Comparison of ENCODE assay signal across 8 cellular contexts in the genomic region with DNA sequence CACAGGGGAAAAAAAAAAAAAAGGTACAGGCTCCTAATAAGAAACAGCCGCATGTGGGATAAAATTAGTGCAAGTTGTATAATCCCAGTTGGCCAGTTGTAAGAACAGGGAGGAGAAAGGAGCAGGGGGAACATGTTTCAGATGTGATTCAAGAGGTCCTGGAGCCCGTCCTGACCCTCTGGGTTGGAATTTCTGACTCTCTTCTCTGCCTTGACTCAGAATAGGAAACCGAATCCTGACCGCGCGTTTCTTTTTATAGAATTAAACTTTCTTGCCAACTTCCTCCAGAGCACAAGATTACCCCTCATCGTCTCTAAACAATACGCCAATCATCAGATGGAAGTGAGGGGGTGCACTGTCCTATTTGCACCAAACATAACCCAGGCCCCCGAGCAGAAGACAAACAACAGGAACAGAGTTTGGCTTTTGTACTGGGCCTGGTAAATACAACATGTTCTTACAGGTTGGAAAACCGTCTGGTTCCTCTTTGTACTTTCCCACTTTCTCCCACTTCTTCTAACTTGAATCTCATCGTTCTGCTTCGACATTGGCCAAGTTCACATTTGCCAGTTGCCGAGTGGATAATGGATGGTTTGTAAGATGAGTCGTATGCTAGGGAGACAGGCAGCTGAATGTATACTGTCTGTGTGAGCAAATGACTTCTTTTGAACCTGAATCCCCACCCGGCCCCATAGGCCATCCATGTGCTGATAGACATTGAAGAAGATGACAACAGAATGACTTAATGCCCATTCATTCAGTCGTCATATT. TPM values are rescaled to one million over a fixed set of nuclear protein-coding genes. Genes with fewer than 3 reads are reported as not detected.
A peak's percentile ranks its signal among the peaks of the same experiment; 100 is the strongest.
DNase-seq lines count a peak whose midpoint lies in the region; ATAC-seq and TF ChIP-seq lines count a peak whose summit lies in the region.

No MANE protein-coding gene starts in this region.

- no peaks in the 10 kb centered on the region for H3K36me3 ChIP-seq in OCI-LY7 (ENCODE audit: insufficient read depth, low read length)

- no peak overlapping the region for H2AFZ ChIP-seq in OCI-LY7 (ENCODE audit: low read length)

- no TSS peak for BruUV-seq in OCI-LY7 (replicated peaks; lab: Mats Ljungman, UMichigan)

- H3K9me3 Mint-ChIP-seq in neural crest cell: no peaks in the 10 kb centered on the region

- peaks cover 14% of the 10 kb centered on the region for H3K4me1 Mint-ChIP-seq in neural crest cell

- TF ChIP-seq CTCF in RWPE1 (conservative IDR thresholded peaks at IDR 0.05; ENCODE audit: low read depth) (no peak), neural crest cell (conservative IDR thresholded peaks at IDR 0.05) (no peak), OCI-LY7 (conservative IDR thresholded peaks at IDR 0.05; ENCODE audit: low read length) (no peak)

- H3K27ac Mint-ChIP-seq in neural crest cell (ENCODE audit: unreplicated experiment): peak overlapping the region; percentile 44

- H3K9me3 ChIP-seq in OCI-LY7 (ENCODE audit: low read length): no peaks in the 10 kb centered on the region

- H3K27me3 Mint-ChIP-seq in neural crest cell (ENCODE audit: low read depth): no peaks in the 10 kb centered on the region

- H4K20me1 ChIP-seq in OCI-LY7 (ENCODE audit: insufficient read depth, low read length): no peaks in the 10 kb centered on the region

- peak; percentile 96 for DNase-seq in GM04504 (ENCODE audit: low read depth)
- DNase-seq in RWPE1 (ENCODE audit: low spot score): peak; percentile 72
- DNase-seq in dedifferentiated amniotic fluid mesenchymal stem cell (ENCODE audit: extremely low spot score): peak; percentile 91
- DNase-seq in neural crest cell (ENCODE audit: low read depth, low spot score): no peak
- no peak for DNase-seq in NCI-H510A (lab: John Stamatoyannopoulos, UW)
- DNase-seq in OCI-LY7 (ENCODE audit: low spot score): no peak

- H3K4me3 ChIP-seq in OCI-LY7 (ENCODE audit: low read depth, low read length, poor library complexity, severe bottlenecking): no peak overlapping the region

- H3K36me3 Mint-ChIP-seq in neural crest cell (ENCODE audit: low read depth): no peaks in the 10 kb centered on the region

- no peak overlapping the region for H3K4me3 Mint-ChIP-seq in neural crest cell

- H3K4me1 ChIP-seq in OCI-LY7 (ENCODE audit: insufficient read depth, low read length, poor library complexity, severe bottlenecking): peaks cover under 1% of the 10 kb centered on the region

- POLR2A ChIA-PET in RWPE1 (lab: Yijun Ruan, JAX; ENCODE audit: low non-redundant PET) (no interaction called here), OCI-LY7 (lab: Charles Lee) (no interaction called here)

- intact Hi-C loops in OCI-LY7 (cut with micrococcal nuclease; ENCODE audit: unreplicated experiment): no loop called here

- H3K27ac ChIP-seq in RWPE1: peak overlapping the region; percentile 96
- no peak overlapping the region for H3K27ac ChIP-seq in OCI-LY7 (ENCODE audit: low read depth, low read length, poor library complexity, severe bottlenecking)

- no peaks in the 10 kb centered on the region for H3K79me2 ChIP-seq in OCI-LY7 (ENCODE audit: insufficient read depth, low read depth, low read length)

- ATAC-seq in GM18517 (IDR thresholded peaks at IDR 0.05; ENCODE audit: unreplicated experiment): no peak
- no peak for ATAC-seq in GM19463 (IDR thresholded peaks at IDR 0.05; ENCODE audit: unreplicated experiment)

- CTCF ChIA-PET in RWPE1 (lab: Yijun Ruan, JAX) (no interaction called here), OCI-LY7 (lab: Charles Lee; ENCODE audit: unreplicated experiment) (interaction anchor here (0.6 kb wide), 1 partner anchor 214 kb away, joined by 3 read pairs; no protein-coding TSS in a partner anchor)

- no peaks in the 10 kb centered on the region for H3K9me2 ChIP-seq in OCI-LY7 (ENCODE audit: insufficient read depth, low read length)

- H3K4me2 ChIP-seq in OCI-LY7 (ENCODE audit: low read length): no peak overlapping the region

RNA-seq across cellular contexts. Expression of a gene that starts 42.5 kb away (rescaled TPM):
- 89.0 and 90.1 TPM in 2 replicates for total RNA-seq in neural crest cell
- total RNA-seq in OCI-LY7 (2014; rRNA removed; shearing (Covaris generic)): 20.1 and 25.7 TPM in 2 replicates
- total RNA-seq in OCI-LY7 (2022): 39.3 and 40.1 TPM in 2 replicates

Comparison
In these comparisons a context has a peak if more than half of its experiments do, and no peak if none do; other contexts are left out.
1. DNase-seq: peak in GM04504 (single experiment), RWPE1 (single experiment) and dedifferentiated amniotic fluid mesenchymal stem cell (single experiment); none in neural crest cell (single experiment), NCI-H510A (single experiment) and OCI-LY7 (single experiment).